Comparison of ENCODE assay signal across 15 cellular contexts in the genomic region with DNA sequence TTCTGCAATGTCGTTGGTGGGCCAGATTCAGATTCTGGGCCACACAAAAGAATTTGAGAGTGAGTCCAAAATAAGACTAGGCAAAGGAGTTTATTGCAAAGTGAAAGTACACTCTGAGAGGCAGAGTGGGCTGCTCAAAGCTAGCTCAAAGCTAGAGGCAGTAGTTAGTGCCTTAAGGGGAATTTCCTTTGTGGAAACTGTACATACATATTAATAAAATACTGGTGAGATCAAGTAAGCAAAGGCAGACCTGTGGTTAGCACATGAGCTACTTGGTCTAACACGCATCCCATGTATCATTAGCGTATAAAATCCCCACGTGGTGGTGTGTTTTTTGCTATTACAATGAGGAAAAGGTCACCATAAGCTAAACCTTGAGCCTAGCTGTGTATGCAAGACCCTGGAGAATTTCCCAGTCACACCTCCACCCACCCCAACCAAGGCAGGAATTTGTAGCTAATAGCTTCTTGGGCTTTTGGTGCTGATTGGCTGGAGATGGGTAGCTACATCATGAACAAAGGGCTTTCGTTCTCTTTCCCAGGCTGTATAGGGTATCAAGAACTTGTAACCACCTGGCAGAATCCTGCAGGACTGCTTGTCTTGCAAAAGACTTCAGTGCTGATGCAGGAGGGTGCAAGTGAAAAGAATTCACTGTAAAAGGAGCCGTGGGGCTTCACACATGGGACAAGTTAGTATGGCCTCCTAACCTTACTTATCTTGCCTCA. TPM values are rescaled to one million over a fixed set of nuclear protein-coding genes. Genes with fewer than 3 reads are reported as not detected.
DNase-seq lines count a peak whose midpoint lies in the region; ATAC-seq and FAIRE-seq lines count a peak whose summit lies in the region.
"Had no signal": no experiment of that assay in that cellular context is flagged by ENCODE, and none has a peak within 500 bp of the region (broad histone marks: within the 10 kb centered on the region; RNA-seq: fewer than 3 reads in every experiment).

No MANE protein-coding gene starts in this region.

- peak; percentile 30 for DNase-seq in activated naive CD4-positive, alpha-beta T cell treated with Interleukin-2 at 50 U/mL for 16 hours
- DNase-seq in activated naive CD4-positive, alpha-beta T cell treated with anti-CD3 and anti-CD28 coated beads, Interleukin-2, amount 10 ng/mL, durations not matched to agents 7 days and 5 days: no peak
- DNase-seq in GM18507 (ENCODE audit: extremely low spot score, insufficient read length, low read depth) (no peak), DMS153 (lab: John Stamatoyannopoulos, UW) (no peak), DMS79 (lab: John Stamatoyannopoulos, UW) (no peak)
- DNase-seq in activated T-helper 1 cell treated with anti-CD3 and anti-CD28 coated beads, Interleukin-12 subunit alpha, Interleukin-12 subunit beta, Interleukin-2, Interleukin-4 antibody, amounts not matched to agents 30 ng/mL and 10 ng/mL and 1 ng/mL, durations not matched to agents 14 hours and 24 hours and 36 hours (ENCODE audit: low spot score): no peak
- DNase-seq in natural killer cell treated with Interleukin-12 subunit alpha and Interleukin-12 subunit beta and Interleukin-15 and Interleukin-18, amount 100 ng/mL, for 72 hours (ENCODE audit: low spot score): peak; percentile 65
- DNase-seq: effector CD8-positive, alpha-beta T cell; heart right ventricle; islet precursor cell; MG63; NCI-H187 treated with DMSO at 0.1 percent for 48 hours; NCI-H446; nephron progenitor cell had no signal

- no peak overlapping the region for H3K27ac Mint-ChIP-seq in activated naive CD4-positive, alpha-beta T cell treated with anti-CD3 and anti-CD28 coated beads, Interleukin-2, amount 10 ng/mL, durations not matched to agents 7 days and 5 days
- H3K27ac Mint-ChIP-seq in activated T-helper 1 cell treated with anti-CD3 and anti-CD28 coated beads, Interleukin-12 subunit alpha, Interleukin-12 subunit beta, Interleukin-2, Interleukin-4 antibody, amounts not matched to agents 30 ng/mL and 10 ng/mL and 1 ng/mL, durations not matched to agents 14 hours and 24 hours and 36 hours: peak overlapping the region; percentile 19
- H3K27ac Mint-ChIP-seq in natural killer cell treated with Interleukin-12 subunit alpha and Interleukin-12 subunit beta and Interleukin-15 and Interleukin-18, amount 100 ng/mL, for 72 hours: peak overlapping the region; percentile 48 to 74
- H3K27ac Mint-ChIP-seq: nephron progenitor cell had no signal

- H3K27me3 Mint-ChIP-seq in activated naive CD4-positive, alpha-beta T cell treated with anti-CD3 and anti-CD28 coated beads, Interleukin-2, amount 10 ng/mL, durations not matched to agents 7 days and 5 days: peaks cover 12% of the 10 kb centered on the region
- H3K27me3 Mint-ChIP-seq in activated T-helper 1 cell treated with anti-CD3 and anti-CD28 coated beads, Interleukin-12 subunit alpha, Interleukin-12 subunit beta, Interleukin-2, Interleukin-4 antibody, amounts not matched to agents 30 ng/mL and 10 ng/mL and 1 ng/mL, durations not matched to agents 14 hours and 24 hours and 36 hours (ENCODE audit: insufficient read depth): peaks cover 11% of the 10 kb centered on the region
- peaks cover 0 to 2% of the 10 kb centered on the region in 2 donors for H3K27me3 Mint-ChIP-seq in natural killer cell treated with Interleukin-12 subunit alpha and Interleukin-12 subunit beta and Interleukin-15 and Interleukin-18, amount 100 ng/mL, for 72 hours

- intact Hi-C loops in activated T-helper 1 cell treated with anti-CD3 and anti-CD28 coated beads, Interleukin-12 subunit alpha, Interleukin-12 subunit beta, Interleukin-2, Interleukin-4 antibody, amounts not matched to agents 30 ng/mL and 10 ng/mL and 1 ng/mL, durations not matched to agents 14 hours and 24 hours and 36 hours (cut with micrococcal nuclease): no loop called here

- CTCF ChIA-PET in activated naive CD4-positive, alpha-beta T cell treated with anti-CD3 and anti-CD28 coated beads, Interleukin-2, amount 10 ng/mL, durations not matched to agents 7 days and 5 days (lab: Charles Lee): interaction anchor here (1.0 to 3.6 kb wide), 3 partner anchors 8 to 125 kb away, joined by 3 to 23 read pairs (median 16); no protein-coding TSS in a partner anchor

- ATAC-seq in natural killer cell treated with Interleukin-12 subunit alpha and Interleukin-12 subunit beta and Interleukin-15 and Interleukin-18, amount 100 ng/mL, for 72 hours: peak; percentile 91 to 93
- ATAC-seq in GM18498 (IDR thresholded peaks at IDR 0.05; ENCODE audit: unreplicated experiment): no peak
- ATAC-seq: heart right ventricle had no signal

- peaks cover 7% of the 10 kb centered on the region for H3K36me3 Mint-ChIP-seq in activated naive CD4-positive, alpha-beta T cell treated with anti-CD3 and anti-CD28 coated beads, Interleukin-2, amount 10 ng/mL, durations not matched to agents 7 days and 5 days
- peaks cover 3% of the 10 kb centered on the region for H3K36me3 Mint-ChIP-seq in activated T-helper 1 cell treated with anti-CD3 and anti-CD28 coated beads, Interleukin-12 subunit alpha, Interleukin-12 subunit beta, Interleukin-2, Interleukin-4 antibody, amounts not matched to agents 30 ng/mL and 10 ng/mL and 1 ng/mL, durations not matched to agents 14 hours and 24 hours and 36 hours (ENCODE audit: low read depth)
- peaks cover 8% of the 10 kb centered on the region for H3K36me3 Mint-ChIP-seq in natural killer cell treated with Interleukin-12 subunit alpha and Interleukin-12 subunit beta and Interleukin-15 and Interleukin-18, amount 100 ng/mL, for 72 hours

- peaks cover 8% of the 10 kb centered on the region for H3K9me3 Mint-ChIP-seq in activated naive CD4-positive, alpha-beta T cell treated with anti-CD3 and anti-CD28 coated beads, Interleukin-2, amount 10 ng/mL, durations not matched to agents 7 days and 5 days
- H3K9me3 Mint-ChIP-seq in activated T-helper 1 cell treated with anti-CD3 and anti-CD28 coated beads, Interleukin-12 subunit alpha, Interleukin-12 subunit beta, Interleukin-2, Interleukin-4 antibody, amounts not matched to agents 30 ng/mL and 10 ng/mL and 1 ng/mL, durations not matched to agents 14 hours and 24 hours and 36 hours: peaks cover 23% of the 10 kb centered on the region
- no peaks in the 10 kb centered on the region for H3K9me3 Mint-ChIP-seq in natural killer cell treated with Interleukin-12 subunit alpha and Interleukin-12 subunit beta and Interleukin-15 and Interleukin-18, amount 100 ng/mL, for 72 hours

- peak; percentile 39 for FAIRE-seq in GM18507 (lab: Jason Lieb, UNC)

- no peak overlapping the region for H3K4me3 Mint-ChIP-seq in activated naive CD4-positive, alpha-beta T cell treated with anti-CD3 and anti-CD28 coated beads, Interleukin-2, amount 10 ng/mL, durations not matched to agents 7 days and 5 days
- peak overlapping the region; percentile 28 for H3K4me3 Mint-ChIP-seq in activated T-helper 1 cell treated with anti-CD3 and anti-CD28 coated beads, Interleukin-12 subunit alpha, Interleukin-12 subunit beta, Interleukin-2, Interleukin-4 antibody, amounts not matched to agents 30 ng/mL and 10 ng/mL and 1 ng/mL, durations not matched to agents 14 hours and 24 hours and 36 hours
- peak overlapping the region; percentile 79 for H3K4me3 Mint-ChIP-seq in natural killer cell treated with Interleukin-12 subunit alpha and Interleukin-12 subunit beta and Interleukin-15 and Interleukin-18, amount 100 ng/mL, for 72 hours
- H3K4me3 Mint-ChIP-seq: nephron progenitor cell had no signal

- peaks cover 4% of the 10 kb centered on the region for H3K4me1 Mint-ChIP-seq in activated naive CD4-positive, alpha-beta T cell treated with anti-CD3 and anti-CD28 coated beads, Interleukin-2, amount 10 ng/mL, durations not matched to agents 7 days and 5 days
- peaks cover 17% of the 10 kb centered on the region for H3K4me1 Mint-ChIP-seq in activated T-helper 1 cell treated with anti-CD3 and anti-CD28 coated beads, Interleukin-12 subunit alpha, Interleukin-12 subunit beta, Interleukin-2, Interleukin-4 antibody, amounts not matched to agents 30 ng/mL and 10 ng/mL and 1 ng/mL, durations not matched to agents 14 hours and 24 hours and 36 hours (ENCODE audit: low read depth)
- peaks cover 17 to 21% of the 10 kb centered on the region in 2 donors for H3K4me1 Mint-ChIP-seq in natural killer cell treated with Interleukin-12 subunit alpha and Interleukin-12 subunit beta and Interleukin-15 and Interleukin-18, amount 100 ng/mL, for 72 hours (ENCODE audit: low read depth in 2 of 2)
- H3K4me1 Mint-ChIP-seq: nephron progenitor cell had no signal

RNA-seq across cellular contexts. Expression of gene TRIM26, which starts 14.7 kb away (rescaled TPM):
- 61.6 and 64.7 TPM in 2 replicates for total RNA-seq in activated T-helper 1 cell treated with anti-CD3 and anti-CD28 coated beads, Interleukin-12 subunit alpha, Interleukin-12 subunit beta, Interleukin-2, Interleukin-4 antibody, amounts not matched to agents 30 ng/mL and 10 ng/mL and 1 ng/mL, durations not matched to agents 14 hours and 24 hours and 36 hours
- 10 to 100 TPM; 87.5 to 92.0 TPM for total RNA-seq in natural killer cell treated with Interleukin-12 subunit alpha and Interleukin-12 subunit beta and Interleukin-15 and Interleukin-18, amount 100 ng/mL, for 72 hours

Comparison
In these comparisons a context has a peak if more than half of its experiments do, and no peak if none do; other contexts are left out.
1. DNase-seq: peak in activated naive CD4-positive, alpha-beta T cell treated with Interleukin-2 at 50 U/mL for 16 hours (single experiment) and natural killer cell treated with Interleukin-12 subunit alpha and Interleukin-12 subunit beta and Interleukin-15 and Interleukin-18, amount 100 ng/mL, for 72 hours (single experiment); none in activated naive CD4-positive, alpha-beta T cell treated with anti-CD3 and anti-CD28 coated beads, Interleukin-2, amount 10 ng/mL, durations not matched to agents 7 days and 5 days (single experiment), GM18507 (single experiment), activated T-helper 1 cell treated with anti-CD3 and anti-CD28 coated beads, Interleukin-12 subunit alpha, Interleukin-12 subunit beta, Interleukin-2, Interleukin-4 antibody, amounts not matched to agents 30 ng/mL and 10 ng/mL and 1 ng/mL, durations not matched to agents 14 hours and 24 hours and 36 hours (single experiment), DMS153 (single experiment) and DMS79 (single experiment).